ENCODE assay signal across 15 cellular contexts in genomic region chr16:75116911-75117245, GRCh38. TPM values are rescaled to one million over a fixed set of nuclear protein-coding genes. Genes with fewer than 3 reads are reported as not detected.
A peak's percentile ranks its signal among the peaks of the same experiment; 100 is the strongest.
DNase-seq lines count a peak whose midpoint lies in the region; ATAC-seq, FAIRE-seq and TF ChIP-seq lines count a peak whose summit lies in the region.
"Had no signal": no experiment of that assay in that cellular context is flagged by ENCODE, and none has a peak within 500 bp of the region (broad histone marks: within the 10 kb centered on the region; RNA-seq: fewer than 3 reads in every experiment).

No MANE protein-coding gene starts in this region.

- H3K36me3 ChIP-seq in H1 (ENCODE audit: control insufficient read depth in 2 of 4, insufficient read depth in 4 of 4, low read length in 3 of 4) (peaks cover 0 to 16% (median 3%) of the 10 kb centered on the region in 4 experiments; a peak in 2 of 8 replicates), neuron (ENCODE audit: insufficient read depth, low read length) (no peaks in the 10 kb centered on the region)

- DNase-seq in LNCaP clone FGC (ENCODE audit: low read depth) (no peak), H1 (ENCODE audit: low read depth in 1 of 2, low spot score in 2 of 2) (no peak), NCI-H2029 (lab: John Stamatoyannopoulos, UW) (no peak), AG08396 (ENCODE audit: low spot score) (no peak), NCI-H2107 (lab: John Stamatoyannopoulos, UW) (no peak)
- DNase-seq: activated CD8-positive, alpha-beta memory T cell treated with anti-CD3 and anti-CD28 coated beads, Interleukin-2, amount 10 ng/mL, durations not matched to agents 7 days and 5 days; activated naive CD4-positive, alpha-beta T cell treated with Interleukin-2 at 50 U/mL for 16 hours; NCI-H1092 treated with DMSO at 0.1 percent for 48 hours; NCI-H2227 treated with DMSO at 0.1 percent for 48 hours; stimulated activated CD4-positive, alpha-beta T cell treated with anti-CD3 and anti-CD28 coated beads, Interleukin-2, amount 100 ng/mL, for 48 hours had no signal

- ATAC-seq in GM18502 (IDR thresholded peaks at IDR 0.05; ENCODE audit: poor library complexity, unreplicated experiment), result no peak
- ATAC-seq: activated CD8-positive, alpha-beta memory T cell treated with anti-CD3 and anti-CD28 coated beads, Interleukin-2, amount 10 ng/mL, durations not matched to agents 7 days and 5 days had no signal

- no peak for TF ChIP-seq POLR2A in H1 (IDR thresholded peaks at IDR 0.05; ENCODE audit: control extremely low read depth in 1 of 2, low read depth in 2 of 2, low read length in 2 of 2)

- peaks cover 5 to 32% (median 24%) of the 10 kb centered on the region in 4 experiments for H3K4me1 ChIP-seq in H1 (replicated peaks in 1 of 4; ENCODE audit: control insufficient read depth in 3 of 4, insufficient read depth in 4 of 4, low read length in 3 of 4)
- no peaks in the 10 kb centered on the region for H3K4me1 ChIP-seq in neuron (ENCODE audit: insufficient read depth, low read length)

- peak overlapping the region; percentile 60 for H4K5ac ChIP-seq in H1 (ENCODE audit: insufficient read length, low read depth, low read length)

- no peak overlapping the region for H3K23ac ChIP-seq in H1 (ENCODE audit: insufficient read length)

- H4K8ac ChIP-seq in H1 (ENCODE audit: extremely low read depth, insufficient read depth, low read length), result no peak overlapping the region

- H2AK5ac ChIP-seq in H1 (ENCODE audit: low read depth, low read length), result no peak overlapping the region

- no peak overlapping the region; the same call in 1 of the 2 replicates for H2BK20ac ChIP-seq in H1 (ENCODE audit: low read length)

- H3K27me3 ChIP-seq in H1 (replicated peaks in 1 of 4; ENCODE audit: control insufficient read depth in 3 of 4, extremely low read depth in 1 of 4, insufficient read depth in 3 of 4, low read length in 3 of 4) (no peaks in the 10 kb centered on the region), neuron (ENCODE audit: insufficient read depth, low read length) (no peaks in the 10 kb centered on the region)

- H3K18ac ChIP-seq in H1 (ENCODE audit: extremely low read depth, low read length), result peak overlapping the region; percentile 96; the same call in 1 of the 2 replicates

- no peak overlapping the region for H3K56ac ChIP-seq in H1 (replicated peaks; ENCODE audit: insufficient read length, low read depth, low read length)

- H4K20me1 ChIP-seq in H1 (replicated peaks in 1 of 2; ENCODE audit: control insufficient read depth in 1 of 2, insufficient read depth in 2 of 2, low read length in 2 of 2), result no peaks in the 10 kb centered on the region

- FAIRE-seq in H1 (lab: Jason Lieb, UNC), result no peak
- FAIRE-seq: bronchial epithelial cell, kidney had no signal

- TF ChIP-seq CTCF in 22Rv1 (IDR thresholded peaks at IDR 0.05) (no peak), LNCaP clone FGC (IDR thresholded peaks at IDR 0.05; ENCODE audit: control insufficient read depth, extremely low read depth, insufficient read depth) (no peak), H1 (IDR thresholded peaks at IDR 0.05; ENCODE audit: control extremely low read depth in 1 of 3, insufficient read depth in 1 of 3, low read depth in 1 of 3, low read length in 3 of 3) (no peak)

- no peaks in the 10 kb centered on the region for H3K23me2 ChIP-seq in H1 (ENCODE audit: low read depth, low read length)

- H3K4me3 ChIP-seq in LNCaP clone FGC (ENCODE audit: low read depth, low read length), result peak overlapping the region; percentile 82
- H3K4me3 ChIP-seq in H1 (ENCODE audit: extremely low read depth in 1 of 4, insufficient read depth in 2 of 4, low read depth in 3 of 4, low read length in 4 of 4), result peak overlapping the region in 3 of 4 experiments; percentile 29 to 54 (median 30); a peak in 6 of 8 replicates
- H3K4me3 ChIP-seq in neuron (ENCODE audit: low read length), result no peak overlapping the region

- peak overlapping the region; percentile 41 for H2BK5ac ChIP-seq in H1 (ENCODE audit: low read depth, low read length)

- peak overlapping the region in 1 of 4 experiments; percentile 6; a peak in 1 of 7 replicates for H3K9ac ChIP-seq in H1 (replicated peaks in 1 of 4; ENCODE audit: extremely low read depth in 1 of 4, low read depth in 3 of 4, low read length in 3 of 4)

- peaks cover 3% of the 10 kb centered on the region; the same call in 1 of the 2 replicates for H3K79me1 ChIP-seq in H1 (ENCODE audit: low read depth, low read length)

- H2BK120ac ChIP-seq in H1 (replicated peaks; ENCODE audit: low read depth, low read length), result peak overlapping the region; percentile 40

- no peak overlapping the region for H3K14ac ChIP-seq in H1 (ENCODE audit: insufficient read length)

- H3K4ac ChIP-seq in H1 (replicated peaks; ENCODE audit: insufficient read length, low read depth, low read length), result no peak overlapping the region

- POLR2A ChIA-PET in H1 (lab: Charles Lee; ENCODE audit: partially characterized antibody), result interaction anchor here (0.7 to 2.3 kb wide), 5 partner anchors 11 to 132 kb away, joined by 5 to 8 read pairs (median 6); partner anchors contain the start of gene WDR59

- WGBS in H1 (ENCODE audit: extremely low coverage in 1 of 2, insufficient coverage in 1 of 2, insufficient read length in 1 of 2, insufficient replicate concordance in 2 of 2, low coverage in 1 of 2, low lambda C conversion rate in 2 of 2, missing lambda C conversion rate in 1 of 2), 2 experiments, result 46% methylated on average over 3 of the region's 3 CpGs; no CpG with 5 or more reads in 1 of the 2 experiments

- H4K91ac ChIP-seq in H1 (replicated peaks; ENCODE audit: insufficient read length, low read length), result peak overlapping the region; percentile 77

- peak overlapping the region; percentile 47; the same call in 1 of the 2 replicates for H3K27ac ChIP-seq in 22Rv1
- H3K27ac ChIP-seq in H1 (ENCODE audit: low read depth, low read length), result peak overlapping the region; percentile 44; the same call in 1 of the 2 replicates

- H2BK12ac ChIP-seq in H1 (ENCODE audit: low read depth, low read length), result no peak overlapping the region

- TF ChIP-seq RAD21 in H1 (IDR thresholded peaks at IDR 0.05 in 1 of 2, conservative IDR thresholded peaks at IDR 0.05 in 1 of 2; ENCODE audit: low read depth in 2 of 2, low read length in 2 of 2), result no peak

- CTCF ChIA-PET in H1 (lab: Charles Lee; ENCODE audit: partially characterized antibody), result interaction anchor here (0.7 to 16.3 kb wide), 7 partner anchors 14 to 596 kb away, joined by 3 to 171 read pairs (median 4); partner anchors contain the start of gene ZNRF1

- no peak overlapping the region for H2BK15ac ChIP-seq in H1 (ENCODE audit: low read length)

- TF ChIP-seq EP300 in H1 (IDR thresholded peaks at IDR 0.05; ENCODE audit: borderline replicate concordance in 1 of 2, low read depth in 2 of 2, low read length in 2 of 2), result no peak

- no peak overlapping the region for H2AFZ ChIP-seq in H1 (ENCODE audit: low read length)
- peak overlapping the region; percentile 11 for H2AFZ ChIP-seq in neuron (ENCODE audit: low read depth, low read length)

- H3K4me2 ChIP-seq in H1 (ENCODE audit: insufficient read depth in 1 of 2, low read depth in 2 of 2, low read length in 2 of 2), result peak overlapping the region; percentile 43 to 55

- H3K79me2 ChIP-seq in H1 (ENCODE audit: control insufficient read depth in 1 of 2, insufficient read depth in 2 of 2, low read length in 2 of 2), result no peaks in the 10 kb centered on the region; a peak in 1 of 4 replicates

- H3K9me3 ChIP-seq in H1 (ENCODE audit: insufficient read depth in 2 of 2, low read depth in 1 of 2, low read length in 1 of 2) (no peaks in the 10 kb centered on the region), neuron (ENCODE audit: low read length) (peaks cover 3% of the 10 kb centered on the region)

TF ChIP-seq in H1, 55 proteins besides CTCF, POLR2A, EP300 and RAD21:
- TF ChIP-seq PHF8 (conservative IDR thresholded peaks at IDR 0.05; ENCODE audit: low read depth, low read length) (0 out of 2 replicates have a peak, but pooled peaks have one; percentile 5), JUND (IDR thresholded peaks at IDR 0.05; ENCODE audit: low read length) (no peak), HDAC6 (IDR thresholded peaks at IDR 0.05; ENCODE audit: low read depth, low read length) (no peak)
TF ChIP-seq in H1: peak in this region for 1.

RNA-seq across cellular contexts. Expression of gene LDHD, which starts 0.3 kb away (rescaled TPM):
- 14.7 and 14.9 TPM in 2 replicates for total RNA-seq in H1 (2021; fragmentation: NEBNext Ultra II Directional; extraction: Animal tissue kit (Norgen Biotek cat#: 25700))
- 18.2 and 43.1 TPM in 2 replicates for polyA plus RNA-seq in H1 (2011; rRNA removed)
- 35.2 TPM for polyA plus RNA-seq in H1 (2011; cell fraction: cytosol; rRNA removed)
- polyA plus RNA-seq in H1 (2011; cell fraction: nucleus; rRNA removed), result 71.5 TPM
- 7.7 to 14.3 TPM (median 11.1 TPM) in 4 replicates for polyA plus RNA-seq in H1 (2012, experiment 1 of 2)
- polyA plus RNA-seq in H1 (2012, experiment 2 of 2), result 8.7 TPM
- polyA plus RNA-seq in H1 (2013, experiment 1 of 2), result 1.8 TPM
- polyA plus RNA-seq in H1 (2013, experiment 2 of 2), result 1.2 TPM
- 6.8 and 8.6 TPM in 2 replicates for polyA minus RNA-seq in H1 (2011; rRNA and poly(A)+ RNA removed)
- 18.0 TPM for polyA minus RNA-seq in H1 (2011; cell fraction: cytosol; rRNA and poly(A)+ RNA removed)
- polyA minus RNA-seq in H1 (2011; cell fraction: nucleus; rRNA and poly(A)+ RNA removed), result 38.5 TPM
- total RNA-seq: activated CD8-positive, alpha-beta memory T cell treated with anti-CD3 and anti-CD28 coated beads, Interleukin-2, amount 10 ng/mL, durations not matched to agents 7 days and 5 days had no signal

RNA-seq across cellular contexts. Expression of gene ZFP1, which starts 31.4 kb away (rescaled TPM):
- total RNA-seq in H1 (2021; fragmentation: NEBNext Ultra II Directional; extraction: Animal tissue kit (Norgen Biotek cat#: 25700)), result 11.2 and 12.2 TPM in 2 replicates
- polyA plus RNA-seq in H1 (2011; rRNA removed), result 2.2 and 4.0 TPM in 2 replicates
- 4.0 TPM for polyA plus RNA-seq in H1 (2011; cell fraction: cytosol; rRNA removed)
- 4.3 TPM for polyA plus RNA-seq in H1 (2011; cell fraction: nucleus; rRNA removed)
- polyA plus RNA-seq in H1 (2012, experiment 1 of 2), result 5.4 to 6.7 TPM (median 5.6 TPM) in 4 replicates
- polyA plus RNA-seq in H1 (2012, experiment 2 of 2), result 0.64 TPM
- polyA plus RNA-seq in H1 (2013, experiment 1 of 2), result 5.5 TPM
- 5.5 TPM for polyA plus RNA-seq in H1 (2013, experiment 2 of 2)
- 9.4 and 15.2 TPM in 2 replicates for polyA minus RNA-seq in H1 (2011; rRNA and poly(A)+ RNA removed)
- polyA minus RNA-seq in H1 (2011; cell fraction: cytosol; rRNA and poly(A)+ RNA removed), result 12.6 TPM
- polyA minus RNA-seq in H1 (2011; cell fraction: nucleus; rRNA and poly(A)+ RNA removed), result 19.2 TPM
